1 cellular context compared by ENCODE assay signal in the genomic region with DNA sequence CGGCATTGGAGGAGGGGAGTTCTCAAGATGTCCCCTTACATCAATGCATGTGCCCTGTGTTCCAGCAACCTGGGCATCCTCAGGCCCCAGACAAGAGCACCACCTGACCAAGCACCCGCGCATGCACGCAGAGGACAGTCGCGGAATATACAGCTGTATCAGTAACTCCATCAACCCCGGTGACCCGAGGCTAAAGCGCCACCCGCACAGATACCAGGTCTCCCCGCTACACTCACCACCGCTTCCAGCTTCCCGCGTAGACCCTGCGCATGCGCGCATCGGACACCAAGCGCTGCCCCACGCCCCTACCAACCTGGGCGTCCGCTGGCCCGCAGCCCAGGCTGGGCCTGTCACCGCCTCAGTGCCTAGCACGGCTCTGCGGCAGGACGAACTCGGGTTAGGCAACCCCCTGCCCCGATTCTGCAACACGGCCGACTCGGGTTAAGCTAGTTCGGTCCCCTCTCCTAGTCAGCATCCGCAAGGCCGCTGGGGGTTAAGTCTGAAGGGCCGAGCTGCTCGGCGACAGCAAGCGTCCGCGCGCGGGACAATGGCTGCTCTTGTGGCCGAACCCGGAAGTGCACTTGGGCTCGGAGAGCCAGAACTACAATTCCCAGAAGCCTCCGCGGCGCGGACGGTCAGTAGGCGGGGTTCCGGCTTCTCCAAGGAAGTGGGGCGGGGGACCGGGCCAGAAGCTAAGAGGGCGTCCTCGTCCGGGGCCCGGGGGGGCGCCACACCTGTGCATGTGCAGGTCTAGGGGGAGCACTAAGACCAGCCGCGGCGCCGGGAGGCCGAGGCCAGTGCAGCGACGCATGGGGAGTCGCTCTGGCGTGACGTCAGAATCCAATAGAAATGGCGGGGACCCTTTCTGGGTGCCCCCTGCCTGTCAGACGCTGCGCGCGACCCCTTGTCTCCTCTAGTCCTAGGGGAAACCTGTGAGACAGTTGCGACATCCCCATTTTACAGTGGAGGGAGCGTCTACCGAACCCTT.
TF ChIP-seq lines count a peak whose summit lies in the region.

Gene ZNF180 (minus strand): TSS at position 561 of the 988 bp plus-strand sequence. CDS start 3,188 bp downstream, outside the sequence.

TF ChIP-seq in GM23338, 12 proteins besides CTCF, POLR2A, EP300 and RAD21 (continued from another document):
- TF ChIP-seq, protein P1, sequence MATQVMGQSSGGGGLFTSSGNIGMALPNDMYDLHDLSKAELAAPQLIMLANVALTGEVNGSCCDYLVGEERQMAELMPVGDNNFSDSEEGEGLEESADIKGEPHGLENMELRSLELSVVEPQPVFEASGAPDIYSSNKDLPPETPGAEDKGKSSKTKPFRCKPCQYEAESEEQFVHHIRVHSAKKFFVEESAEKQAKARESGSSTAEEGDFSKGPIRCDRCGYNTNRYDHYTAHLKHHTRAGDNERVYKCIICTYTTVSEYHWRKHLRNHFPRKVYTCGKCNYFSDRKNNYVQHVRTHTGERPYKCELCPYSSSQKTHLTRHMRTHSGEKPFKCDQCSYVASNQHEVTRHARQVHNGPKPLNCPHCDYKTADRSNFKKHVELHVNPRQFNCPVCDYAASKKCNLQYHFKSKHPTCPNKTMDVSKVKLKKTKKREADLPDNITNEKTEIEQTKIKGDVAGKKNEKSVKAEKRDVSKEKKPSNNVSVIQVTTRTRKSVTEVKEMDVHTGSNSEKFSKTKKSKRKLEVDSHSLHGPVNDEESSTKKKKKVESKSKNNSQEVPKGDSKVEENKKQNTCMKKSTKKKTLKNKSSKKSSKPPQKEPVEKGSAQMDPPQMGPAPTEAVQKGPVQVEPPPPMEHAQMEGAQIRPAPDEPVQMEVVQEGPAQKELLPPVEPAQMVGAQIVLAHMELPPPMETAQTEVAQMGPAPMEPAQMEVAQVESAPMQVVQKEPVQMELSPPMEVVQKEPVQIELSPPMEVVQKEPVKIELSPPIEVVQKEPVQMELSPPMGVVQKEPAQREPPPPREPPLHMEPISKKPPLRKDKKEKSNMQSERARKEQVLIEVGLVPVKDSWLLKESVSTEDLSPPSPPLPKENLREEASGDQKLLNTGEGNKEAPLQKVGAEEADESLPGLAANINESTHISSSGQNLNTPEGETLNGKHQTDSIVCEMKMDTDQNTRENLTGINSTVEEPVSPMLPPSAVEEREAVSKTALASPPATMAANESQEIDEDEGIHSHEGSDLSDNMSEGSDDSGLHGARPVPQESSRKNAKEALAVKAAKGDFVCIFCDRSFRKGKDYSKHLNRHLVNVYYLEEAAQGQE (IDR thresholded peaks at IDR 0.05; ENCODE audit: unreplicated experiment), result no peak
- TF ChIP-seq ZNF462 (CRISPR knock-in tag; IDR thresholded peaks at IDR 0.05) (no peak), CREB1 (CRISPR knock-in tag; IDR thresholded peaks at IDR 0.05; ENCODE audit: low read depth) (peak; percentile 97), POLR2AphosphoS5 (IDR thresholded peaks at IDR 0.05; ENCODE audit: low read depth) (peak; percentile 86; the same call in 1 of the 2 replicates), ZNF114 (CRISPR knock-in tag; IDR thresholded peaks at IDR 0.05) (no peak), EZH2phosphoT487 (IDR thresholded peaks at IDR 0.05; ENCODE audit: unreplicated experiment) (no peak), ZNF331 (CRISPR knock-in tag; IDR thresholded peaks at IDR 0.05; ENCODE audit: low read depth) (no peak)
